27 cellular contexts compared by ENCODE assay signal in the genomic region with DNA sequence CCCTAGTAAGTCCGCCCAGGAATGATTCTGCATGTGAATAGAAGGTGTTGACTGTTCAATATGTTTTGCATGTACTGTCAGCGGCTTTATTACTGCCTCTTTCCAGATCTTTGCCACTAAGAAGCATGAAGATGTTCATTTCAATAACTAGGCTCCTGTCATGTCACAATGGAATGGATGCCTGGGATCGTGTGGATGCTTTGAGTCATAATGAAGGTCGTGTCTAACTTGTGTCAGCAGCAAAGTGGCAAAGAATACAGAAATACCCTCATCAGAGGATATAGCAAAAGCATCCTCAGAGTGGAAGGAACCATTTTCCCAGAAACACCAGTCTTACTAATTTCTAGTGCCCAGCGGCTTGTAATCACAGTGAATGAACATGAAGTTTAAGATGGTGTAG.
"Had no signal": no experiment of that assay in that cellular context is flagged by ENCODE, and none has a peak within 500 bp of the region (broad histone marks: within the 10 kb centered on the region; RNA-seq: fewer than 3 reads in every experiment).

No MANE protein-coding gene starts in this region.

- ATAC-seq: stimulated activated effector memory CD8-positive, alpha-beta T cell treated with anti-CD3 and anti-CD28 coated beads, Interleukin-12 subunit alpha, Interleukin-12 subunit beta, amount 100 ng/mL, for 72 hours; stimulated activated memory B cell treated with anti-CD40 and anti-IgM and Interleukin-4, amounts not matched to agents 10 μg/mL and 1 μg/mL and 100 μg/mL, for 72 hours; stimulated activated naive B cell treated with anti-CD40 and anti-IgM and Interleukin-4, amounts not matched to agents 10 μg/mL and 1 μg/mL and 100 μg/mL, for 72 hours; stimulated activated naive CD8-positive, alpha-beta T cell treated with anti-CD3 and anti-CD28 coated beads, Interleukin-15, amount 100 ng/mL, for 72 hours; stimulated activated naive CD8-positive, alpha-beta T cell treated with anti-CD3 and anti-CD28 coated beads, Interleukin-15, Interleukin-2, amounts not matched to agents 100 U/mL and 50 U/mL, for 24 hours; upper lobe of right lung had no signal

- DNase-seq: stimulated activated CD4-positive, alpha-beta T cell treated with anti-CD3 and anti-CD28 coated beads, Interleukin-2, amount 100 ng/mL, for 48 hours; stimulated activated CD4-positive, alpha-beta T cell treated with anti-CD3 and anti-CD28 coated beads, Interleukin-4, amount 100 ng/mL, for 1 hour; stimulated activated CD4-positive, alpha-beta T cell treated with anti-CD3 and anti-CD28 coated beads, Interleukin-4, amount 100 ng/mL, for 24 hours; stimulated activated CD4-positive, alpha-beta T cell treated with anti-CD3 and anti-CD28 coated beads, Interleukin-4, amount 100 ng/mL, for 4 hours; stimulated activated CD8-positive, alpha-beta memory T cell treated with anti-CD3 and anti-CD28 coated beads, Interleukin-4, amount 100 ng/mL, for 48 hours; stimulated activated naive B cell treated with anti-CD40 and anti-IgM and Interleukin-4, amounts not matched to agents 10 μg/mL and 1 μg/mL and 100 μg/mL, for 72 hours; stimulated activated naive CD4-positive, alpha-beta T cell; stimulated activated naive CD4-positive, alpha-beta T cell treated with Interleukin-2 at 50 U/mL for 16 hours; stimulated activated naive CD8-positive, alpha-beta T cell treated with anti-CD3 and anti-CD28 coated beads, Interleukin-15, amount 100 ng/mL, for 72 hours; stimulated activated naive CD8-positive, alpha-beta T cell treated with anti-CD3 and anti-CD28 coated beads, Interleukin-15, Interleukin-2, amounts not matched to agents 100 U/mL and 50 U/mL, for 24 hours; stomach; substantia nigra; testis; thyroid gland; tibial artery; transverse colon; upper lobe of left lung; upper lobe of right lung; uterus had no signal

- H3K4me1 ChIP-seq: stomach, suprapubic skin, testis, thyroid gland, tibial artery, transverse colon, upper lobe of left lung, upper lobe of right lung, uterus, vagina had no signal

- H3K27ac Mint-ChIP-seq: stimulated activated effector memory CD8-positive, alpha-beta T cell treated with anti-CD3 and anti-CD28 coated beads, Interleukin-12 subunit alpha, Interleukin-12 subunit beta, amount 100 ng/mL, for 72 hours; stimulated activated memory B cell treated with anti-CD40 and anti-IgM and Interleukin-4, amounts not matched to agents 10 μg/mL and 1 μg/mL and 100 μg/mL, for 72 hours; stimulated activated naive B cell treated with anti-CD40 and anti-IgM and Interleukin-4, amounts not matched to agents 10 μg/mL and 1 μg/mL and 100 μg/mL, for 72 hours; stimulated activated naive CD8-positive, alpha-beta T cell treated with anti-CD3 and anti-CD28 coated beads, Interleukin-15, amount 100 ng/mL, for 72 hours; stimulated activated naive CD8-positive, alpha-beta T cell treated with anti-CD3 and anti-CD28 coated beads, Interleukin-15, Interleukin-2, amounts not matched to agents 100 ng/mL and 50 ng/mL, for 24 hours; type B pancreatic cell had no signal

- H3K4me3 ChIP-seq: stomach, suprapubic skin, testis, thoracic aorta, thyroid gland, tibial artery, tibial nerve, transverse colon, upper lobe of left lung, upper lobe of right lung, uterus, vagina had no signal

- H3K36me3 Mint-ChIP-seq: stimulated activated effector memory CD8-positive, alpha-beta T cell treated with anti-CD3 and anti-CD28 coated beads, Interleukin-12 subunit alpha, Interleukin-12 subunit beta, amount 100 ng/mL, for 72 hours; stimulated activated memory B cell treated with anti-CD40 and anti-IgM and Interleukin-4, amounts not matched to agents 10 μg/mL and 1 μg/mL and 100 μg/mL, for 72 hours; stimulated activated naive B cell treated with anti-CD40 and anti-IgM and Interleukin-4, amounts not matched to agents 10 μg/mL and 1 μg/mL and 100 μg/mL, for 72 hours; type B pancreatic cell had no signal

- H3K36me3 ChIP-seq: stomach, suprapubic skin, thoracic aorta, thyroid gland, tibial artery, tibial nerve, transverse colon, upper lobe of left lung, upper lobe of right lung, uterus, vagina had no signal

- H3K9me3 ChIP-seq: stomach, suprapubic skin, testis, thoracic aorta, thyroid gland, tibial artery, tibial nerve, transverse colon, upper lobe of left lung, upper lobe of right lung, uterus, vagina had no signal

- H3K9me3 Mint-ChIP-seq: stimulated activated effector memory CD8-positive, alpha-beta T cell treated with anti-CD3 and anti-CD28 coated beads, Interleukin-12 subunit alpha, Interleukin-12 subunit beta, amount 100 ng/mL, for 72 hours; stimulated activated naive CD8-positive, alpha-beta T cell treated with anti-CD3 and anti-CD28 coated beads, Interleukin-15, Interleukin-2, amounts not matched to agents 100 ng/mL and 50 ng/mL, for 24 hours had no signal

- H3K27ac ChIP-seq: stomach, suprapubic skin, testis, thoracic aorta, thyroid gland, tibial artery, tibial nerve, transverse colon, upper lobe of left lung, upper lobe of right lung, uterus, vagina had no signal

- H3K4me3 Mint-ChIP-seq: stimulated activated effector memory CD8-positive, alpha-beta T cell treated with anti-CD3 and anti-CD28 coated beads, Interleukin-12 subunit alpha, Interleukin-12 subunit beta, amount 100 ng/mL, for 72 hours; stimulated activated memory B cell treated with anti-CD40 and anti-IgM and Interleukin-4, amounts not matched to agents 10 μg/mL and 1 μg/mL and 100 μg/mL, for 72 hours; stimulated activated naive B cell treated with anti-CD40 and anti-IgM and Interleukin-4, amounts not matched to agents 10 μg/mL and 1 μg/mL and 100 μg/mL, for 72 hours; stimulated activated naive CD8-positive, alpha-beta T cell treated with anti-CD3 and anti-CD28 coated beads, Interleukin-15, amount 100 ng/mL, for 72 hours; stimulated activated naive CD8-positive, alpha-beta T cell treated with anti-CD3 and anti-CD28 coated beads, Interleukin-15, Interleukin-2, amounts not matched to agents 100 ng/mL and 50 ng/mL, for 24 hours; type B pancreatic cell had no signal

- H3K27me3 ChIP-seq: testis, thyroid gland, tibial artery, tibial nerve, transverse colon, upper lobe of left lung, upper lobe of right lung, uterus, vagina had no signal

- H3K4me1 Mint-ChIP-seq: stimulated activated effector memory CD8-positive, alpha-beta T cell treated with anti-CD3 and anti-CD28 coated beads, Interleukin-12 subunit alpha, Interleukin-12 subunit beta, amount 100 ng/mL, for 72 hours; stimulated activated memory B cell treated with anti-CD40 and anti-IgM and Interleukin-4, amounts not matched to agents 10 μg/mL and 1 μg/mL and 100 μg/mL, for 72 hours; stimulated activated naive B cell treated with anti-CD40 and anti-IgM and Interleukin-4, amounts not matched to agents 10 μg/mL and 1 μg/mL and 100 μg/mL, for 72 hours; stimulated activated naive CD8-positive, alpha-beta T cell treated with anti-CD3 and anti-CD28 coated beads, Interleukin-15, amount 100 ng/mL, for 72 hours had no signal
